In genomic region chr5:116671211-116671736, GRCh38 we compare ENCODE assay signal across 9 cellular contexts.
A peak's percentile ranks its signal among the peaks of the same experiment; 100 is the strongest.
DNase-seq lines count a peak whose midpoint lies in the region; ATAC-seq and TF ChIP-seq lines count a peak whose summit lies in the region.
"Had no signal": no experiment of that assay in that cellular context is flagged by ENCODE, and none has a peak within 500 bp of the region (broad histone marks: within the 10 kb centered on the region; RNA-seq: fewer than 3 reads in every experiment).

No MANE protein-coding gene starts in this region.

- H3K36me3 ChIP-seq in mesendoderm (ENCODE audit: control insufficient read depth, insufficient read depth, low read length): no peaks in the 10 kb centered on the region
- H3K36me3 ChIP-seq in osteoblast (ENCODE audit: insufficient read depth, low read length): no peaks in the 10 kb centered on the region

- no peaks in the 10 kb centered on the region for H3K9me3 ChIP-seq in osteoblast (ENCODE audit: low read depth, low read length)

- intact Hi-C loops in Right ventricle myocardium inferior (cut with DNase I): no loop called here

- no peaks in the 10 kb centered on the region for H4K20me1 ChIP-seq in osteoblast (ENCODE audit: insufficient read depth, low read length)

- no peak for TF ChIP-seq CTCF in osteoblast (IDR thresholded peaks at IDR 0.05; ENCODE audit: extremely low read depth, low read depth, low read length)

- H3K79me2 ChIP-seq in mesendoderm (ENCODE audit: control insufficient read depth, insufficient read depth, low read length): no peaks in the 10 kb centered on the region
- no peaks in the 10 kb centered on the region for H3K79me2 ChIP-seq in osteoblast (ENCODE audit: insufficient read depth, low read length)

- ATAC-seq in GM18867 (IDR thresholded peaks at IDR 0.05; ENCODE audit: unreplicated experiment): peak; percentile 96
- ATAC-seq in GM21576 (IDR thresholded peaks at IDR 0.05; ENCODE audit: unreplicated experiment): peak; percentile 97
- ATAC-seq in HG03196 (IDR thresholded peaks at IDR 0.05; ENCODE audit: unreplicated experiment): peak; percentile 96
- ATAC-seq in Right ventricle myocardium inferior: no peak

- H3K27ac ChIP-seq in mesendoderm (ENCODE audit: low read depth, low read length) (no peak overlapping the region), osteoblast (ENCODE audit: low read depth, low read length) (no peak overlapping the region)

- no peak overlapping the region for H3K23ac ChIP-seq in mesendoderm (ENCODE audit: low read length)

- no peak overlapping the region for H2AK5ac ChIP-seq in mesendoderm (ENCODE audit: low read length)

- H3K4me1 ChIP-seq in mesendoderm (ENCODE audit: control insufficient read depth, low read depth, low read length) (peaks cover 2% of the 10 kb centered on the region), osteoblast (ENCODE audit: insufficient read depth, low read length) (no peaks in the 10 kb centered on the region)

- H2BK5ac ChIP-seq in mesendoderm (ENCODE audit: low read length): no peak overlapping the region

- no peaks in the 10 kb centered on the region for H3K79me1 ChIP-seq in mesendoderm (ENCODE audit: low read length)

- no peak overlapping the region for H2BK120ac ChIP-seq in mesendoderm (ENCODE audit: low read depth, low read length)

- H3K9ac ChIP-seq in mesendoderm (ENCODE audit: low read length): no peak overlapping the region

- no peak overlapping the region for H4K5ac ChIP-seq in mesendoderm (ENCODE audit: low read length)

- no peak overlapping the region for H4K8ac ChIP-seq in mesendoderm (ENCODE audit: low read depth, low read length)

- H3K18ac ChIP-seq in mesendoderm (ENCODE audit: low read length): no peak overlapping the region

- DNase-seq in mesendoderm (peak; percentile 74), SHP77 treated with DMSO at 0.1 percent for 48 hours (lab: John Stamatoyannopoulos, UW) (no peak), osteoblast (ENCODE audit: insufficient read length, low spot score, missing footprints) (no peak), NCI-H1105 treated with DMSO at 0.1 percent for 48 hours (lab: John Stamatoyannopoulos, UW) (no peak), Right ventricle myocardium inferior (ENCODE audit: missing footprints) (no peak)
- DNase-seq: NCI-H2081 had no signal

- H3K27me3 ChIP-seq in mesendoderm (ENCODE audit: insufficient read depth, low read length, poor library complexity) (no peaks in the 10 kb centered on the region), osteoblast (ENCODE audit: insufficient read depth, low read length) (no peaks in the 10 kb centered on the region)

- H2BK15ac ChIP-seq in mesendoderm (replicated peaks; ENCODE audit: low read depth): no peak overlapping the region

- H3K4ac ChIP-seq in mesendoderm (ENCODE audit: low read depth, low read length): no peak overlapping the region

- WGBS in mesendoderm (ENCODE audit: extremely low coverage, insufficient coverage, low lambda C conversion rate): no CpG with 5 or more reads among the region's 1 CpG

- H3K4me3 ChIP-seq in mesendoderm (ENCODE audit: low read length): no peak overlapping the region
- no peak overlapping the region for H3K4me3 ChIP-seq in osteoblast (ENCODE audit: insufficient read depth, low read length)

- H3K56ac ChIP-seq in mesendoderm (ENCODE audit: low read length): no peak overlapping the region

- H3K4me2 ChIP-seq in mesendoderm (ENCODE audit: low read length) (no peak overlapping the region), osteoblast (ENCODE audit: insufficient read depth, low read length) (no peak overlapping the region)

- no peak overlapping the region for H2AFZ ChIP-seq in osteoblast (ENCODE audit: low read length)
